Comparison of ENCODE assay signal across 2 cellular contexts in genomic region chr17:60227276-60227675, GRCh38.
DNase-seq lines count a peak whose midpoint lies in the region; TF ChIP-seq lines count a peak whose summit lies in the region.
"Not testable (repeated sequence)": the region's sequence is repeated elsewhere in the genome, so short reads cannot be mapped to it uniquely, and the experiment has no call there.

No MANE protein-coding gene starts in this region.

- not testable (repeated sequence) for H3K79me1 ChIP-seq in trophoblast cell (ENCODE audit: low read length)

- H3K4me3 ChIP-seq in trophoblast cell (ENCODE audit: low read depth, low read length): not testable (repeated sequence)
- H3K4me3 ChIP-seq in retinal pigment epithelial cell (ENCODE audit: low read length): peak overlapping the region; percentile 7

- not testable (repeated sequence) for H3K36me3 ChIP-seq in trophoblast cell (ENCODE audit: control insufficient read depth in 1 of 2, insufficient read depth in 2 of 2, low read length in 2 of 2)

- not testable (repeated sequence) for H3K79me2 ChIP-seq in trophoblast cell (ENCODE audit: control insufficient read depth, insufficient read depth, low read length, poor library complexity)

- H3K9me3 ChIP-seq in trophoblast cell (ENCODE audit: insufficient read depth, low read depth, low read length): not testable (repeated sequence)

- not testable (repeated sequence) for H2AK5ac ChIP-seq in trophoblast cell (ENCODE audit: low read length)

- not testable (repeated sequence) for H2BK5ac ChIP-seq in trophoblast cell (ENCODE audit: low read depth, low read length, poor library complexity)

- H4K91ac ChIP-seq in trophoblast cell (ENCODE audit: low read depth, low read length): not testable (repeated sequence)

- not testable (repeated sequence) for H3K27ac ChIP-seq in trophoblast cell (ENCODE audit: low read depth, low read length)

- not testable (repeated sequence) for H2BK12ac ChIP-seq in trophoblast cell (ENCODE audit: low read length)

- H3K4ac ChIP-seq in trophoblast cell (ENCODE audit: low read depth, low read length): not testable (repeated sequence)

- H2BK120ac ChIP-seq in trophoblast cell (ENCODE audit: insufficient read depth, low read length, poor library complexity): not testable (repeated sequence)

- TF ChIP-seq CTCF in retinal pigment epithelial cell (conservative IDR thresholded peaks at IDR 0.05; ENCODE audit: low read depth, low read length): not testable (repeated sequence)

- H4K12ac ChIP-seq in trophoblast cell (ENCODE audit: low read depth, low read length): not testable (repeated sequence)

- not testable (repeated sequence) for H3K27me3 ChIP-seq in trophoblast cell (ENCODE audit: insufficient read depth, low read length)

- H3K18ac ChIP-seq in trophoblast cell (ENCODE audit: low read length): not testable (repeated sequence)

- H3K4me2 ChIP-seq in trophoblast cell (ENCODE audit: low read length): not testable (repeated sequence)

- H3K14ac ChIP-seq in trophoblast cell (ENCODE audit: low read length): not testable (repeated sequence)

- H3K9ac ChIP-seq in trophoblast cell (ENCODE audit: low read length): not testable (repeated sequence)

- H4K8ac ChIP-seq in trophoblast cell (ENCODE audit: low read depth, low read length): not testable (repeated sequence)

- not testable (repeated sequence) for H3K4me1 ChIP-seq in trophoblast cell (ENCODE audit: control insufficient read depth in 1 of 2, insufficient read depth in 2 of 2, low read length in 2 of 2)

- not testable (repeated sequence) for H2AFZ ChIP-seq in trophoblast cell (ENCODE audit: insufficient read depth, low read length, poor library complexity)

- H3K23ac ChIP-seq in trophoblast cell (ENCODE audit: low read length): not testable (repeated sequence)

- peak; percentile 71 to 82 for DNase-seq in trophoblast cell
- DNase-seq in retinal pigment epithelial cell (ENCODE audit: low read depth): not testable (repeated sequence)

- no CpG with 5 or more reads among the region's 8 CpGs for WGBS in trophoblast cell (ENCODE audit: extremely low coverage, insufficient coverage, insufficient read length)
